20 cellular contexts compared by ENCODE assay signal in the genomic region with DNA sequence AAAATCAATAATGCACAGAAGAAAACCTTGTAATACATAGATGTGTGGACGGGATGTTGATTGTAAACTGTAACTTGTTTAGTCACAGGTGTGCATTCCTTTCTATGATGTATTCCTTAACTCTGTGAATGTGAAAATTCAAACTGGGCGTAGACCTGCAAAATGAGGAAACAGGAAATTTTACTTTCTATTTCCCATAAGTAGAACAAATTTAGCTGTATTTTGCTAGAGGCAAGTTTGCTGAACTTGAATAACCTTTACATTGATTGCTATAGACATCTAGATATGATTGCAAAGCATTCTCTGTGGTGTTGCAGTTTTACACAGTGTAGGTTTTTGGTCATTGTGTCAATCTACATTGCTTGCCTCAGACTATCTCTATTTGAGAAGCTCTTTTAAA.
"Had no signal": no experiment of that assay in that cellular context is flagged by ENCODE, and none has a peak within 500 bp of the region (broad histone marks: within the 10 kb centered on the region; RNA-seq: fewer than 3 reads in every experiment).

No MANE protein-coding gene starts in this region.

- H3K4me2 ChIP-seq: neural progenitor cell had no signal

- H3K9ac ChIP-seq: neural progenitor cell had no signal

- DNase-seq: activated CD4-positive, alpha-beta T cell treated with anti-CD3 and anti-CD28 coated beads for 1 hour; activated CD8-positive, alpha-beta memory T cell treated with anti-CD3 and anti-CD28 coated beads for 24 hours; activated gamma-delta T cell; adrenal gland; gastrocnemius medialis; head of caudate nucleus; left ventricle myocardium inferior; naive thymus-derived CD4-positive, alpha-beta T cell; sigmoid colon; spleen; stimulated activated CD4-positive, alpha-beta T cell treated with anti-CD3 and anti-CD28 coated beads, Interleukin-4, amount 100 ng/mL, for 4 hours; SW 1271; T-helper 2 cell; testis; upper lobe of right lung; WERI-Rb-1 had no signal

- H3K27ac ChIP-seq: adrenal gland, gastrocnemius medialis, left ventricle myocardium inferior, neural progenitor cell, sigmoid colon, spleen, testis, upper lobe of right lung, WERI-Rb-1 had no signal

- FAIRE-seq: astrocyte had no signal

- H3K4me1 ChIP-seq: adrenal gland, gastrocnemius medialis, sigmoid colon, testis, upper lobe of right lung had no signal

- ATAC-seq: activated naive CD4-positive, alpha-beta T cell treated with anti-CD3 and anti-CD28 coated beads, Interleukin-2, amount 50 U/mL, for 72 hours; gastrocnemius medialis; naive thymus-derived CD4-positive, alpha-beta T cell; stimulated activated memory B cell treated with anti-CD40 and anti-IgM and Interleukin-4, amounts not matched to agents 10 μg/mL and 1 μg/mL and 100 μg/mL, for 72 hours; upper lobe of right lung had no signal

- H3K9me3 ChIP-seq: adrenal gland, gastrocnemius medialis, left ventricle myocardium inferior, sigmoid colon, spleen, testis, upper lobe of right lung had no signal

- H3K27me3 ChIP-seq: adrenal gland, gastrocnemius medialis, neural progenitor cell, sigmoid colon, spleen, testis, upper lobe of right lung had no signal

- H3K9me3 Mint-ChIP-seq: activated naive CD4-positive, alpha-beta T cell treated with anti-CD3 and anti-CD28 coated beads, Interleukin-2, amount 50 U/mL, for 72 hours; naive thymus-derived CD4-positive, alpha-beta T cell; neural progenitor cell had no signal

- H3K36me3 ChIP-seq: adrenal gland, gastrocnemius medialis, left ventricle myocardium inferior, neural progenitor cell, sigmoid colon, spleen, upper lobe of right lung, WERI-Rb-1 had no signal

- H3K27me3 Mint-ChIP-seq: stimulated activated memory B cell treated with anti-CD40 and anti-IgM and Interleukin-4, amounts not matched to agents 10 μg/mL and 1 μg/mL and 100 μg/mL, for 72 hours had no signal

- H3K4me3 ChIP-seq: adrenal gland, gastrocnemius medialis, left ventricle myocardium inferior, neural progenitor cell, sigmoid colon, spleen, testis, upper lobe of right lung had no signal

- H3K36me3 Mint-ChIP-seq: activated naive CD4-positive, alpha-beta T cell treated with anti-CD3 and anti-CD28 coated beads, Interleukin-2, amount 50 U/mL, for 72 hours; naive thymus-derived CD4-positive, alpha-beta T cell; neural progenitor cell; stimulated activated memory B cell treated with anti-CD40 and anti-IgM and Interleukin-4, amounts not matched to agents 10 μg/mL and 1 μg/mL and 100 μg/mL, for 72 hours had no signal

- H3K27ac Mint-ChIP-seq: activated naive CD4-positive, alpha-beta T cell treated with anti-CD3 and anti-CD28 coated beads, Interleukin-2, amount 50 U/mL, for 72 hours; naive thymus-derived CD4-positive, alpha-beta T cell; neural progenitor cell; stimulated activated memory B cell treated with anti-CD40 and anti-IgM and Interleukin-4, amounts not matched to agents 10 μg/mL and 1 μg/mL and 100 μg/mL, for 72 hours had no signal

- H3K4me3 Mint-ChIP-seq: neural progenitor cell; stimulated activated memory B cell treated with anti-CD40 and anti-IgM and Interleukin-4, amounts not matched to agents 10 μg/mL and 1 μg/mL and 100 μg/mL, for 72 hours had no signal
